35 cellular contexts compared by ENCODE assay signal in the genomic region with DNA sequence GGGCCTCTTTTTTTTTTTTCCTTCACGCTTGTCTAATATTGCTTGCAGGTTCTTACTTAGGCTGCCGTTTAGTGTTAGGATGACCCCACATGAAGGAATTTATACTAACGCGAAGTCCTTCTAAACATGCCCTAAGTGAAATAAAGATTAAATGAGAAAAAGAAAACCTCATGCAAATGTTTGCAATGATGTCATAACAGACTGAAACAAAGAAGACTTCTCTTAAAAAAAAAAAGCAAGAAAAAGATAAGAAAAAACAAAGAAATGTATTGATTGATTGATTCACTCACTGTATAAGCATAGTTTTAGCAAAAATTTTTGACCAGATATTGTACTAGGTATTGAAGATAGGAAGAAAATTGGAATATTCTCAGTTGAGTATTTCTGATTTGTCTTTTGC.
"Had no signal": no experiment of that assay in that cellular context is flagged by ENCODE, and none has a peak within 500 bp of the region (broad histone marks: within the 10 kb centered on the region; RNA-seq: fewer than 3 reads in every experiment).

No MANE protein-coding gene starts in this region.

- H3K27me3 ChIP-seq: MG63 had no signal

- DNase-seq: Karpas-422, Kasumi-1, MG63, MM.1S, MV-4-11, NCI-H1048, NCI-H1092, NCI-H1092 treated with DMSO at 0.1 percent for 48 hours, NCI-H1105, NCI-H1105 treated with DMSO at 0.1 percent for 48 hours, NCI-H1417, NCI-H1417 treated with DMSO at 0.1 percent for 48 hours, NCI-H1436, NCI-H1436 treated with DMSO at 0.1 percent for 48 hours, NCI-H146, NCI-H1694, NCI-H1694 treated with DMSO at 0.1 percent for 48 hours, NCI-H187, NCI-H187 treated with DMSO at 0.1 percent for 48 hours, NCI-H1930, NCI-H2029, NCI-H2029 treated with DMSO at 0.1 percent for 48 hours, NCI-H2081, NCI-H2081 treated with DMSO at 0.1 percent for 48 hours, NCI-H2107, NCI-H2171, NCI-H2171 treated with DMSO at 0.1 percent for 48 hours, NCI-H2227 treated with DMSO at 0.1 percent for 48 hours, NCI-H226, NCI-H345, NCI-H446, NCI-H446 treated with DMSO at 0.1 percent for 48 hours, NCI-H510A, NCI-H510A treated with DMSO at 0.1 percent for 48 hours, NCI-H524 had no signal

- H3K36me3 ChIP-seq: MG63 had no signal

- H3K4me3 ChIP-seq: MG63 had no signal

- H3K9me3 ChIP-seq: MG63 had no signal
